In the genomic region with DNA sequence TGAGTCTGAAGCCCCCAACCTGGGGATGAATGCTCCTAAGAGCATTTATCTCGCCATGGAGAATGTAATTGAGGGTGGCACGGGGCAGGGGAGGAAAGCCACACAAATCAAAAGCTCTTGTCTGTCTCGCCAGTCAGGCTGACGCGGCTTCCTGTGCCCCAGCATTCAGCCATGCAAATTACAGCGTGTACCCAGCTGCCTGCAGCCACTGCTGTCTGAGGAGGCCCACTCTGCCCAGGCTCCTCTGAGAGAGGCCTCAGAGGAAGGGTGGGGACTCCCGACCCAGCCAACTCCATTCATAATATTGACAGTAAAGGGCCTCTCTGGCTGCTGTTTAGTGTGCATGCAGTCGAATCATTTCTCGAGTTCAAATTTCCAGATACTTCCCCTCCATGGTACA, we compare ENCODE assay signal across 8 cellular contexts. TPM values are rescaled to one million over a fixed set of nuclear protein-coding genes. Genes with fewer than 3 reads are reported as not detected.
DNase-seq lines count a peak whose midpoint lies in the region; ATAC-seq and TF ChIP-seq lines count a peak whose summit lies in the region.

No MANE protein-coding gene starts in this region.

- H3K27ac Mint-ChIP-seq in activated T-cell treated with anti-CD3 and anti-CD28 coated beads, Interleukin-2, amount 50 U/mL, for 24 hours: peak overlapping the region; percentile 93

- peak; percentile 62 for ATAC-seq in HG03135 (IDR thresholded peaks at IDR 0.05; ENCODE audit: unreplicated experiment)

- H3K4me3 Mint-ChIP-seq in activated T-cell treated with anti-CD3 and anti-CD28 coated beads, Interleukin-2, amount 50 U/mL, for 24 hours: peak overlapping the region; percentile 65

- no peaks in the 10 kb centered on the region for H3K27me3 Mint-ChIP-seq in activated T-cell treated with anti-CD3 and anti-CD28 coated beads, Interleukin-2, amount 50 U/mL, for 24 hours

- no peaks in the 10 kb centered on the region for H3K9me3 Mint-ChIP-seq in activated T-cell treated with anti-CD3 and anti-CD28 coated beads, Interleukin-2, amount 50 U/mL, for 24 hours

- peak overlapping the region; percentile 40 for H3K4me3 ChIP-seq in fibroblast of the aortic adventitia (ENCODE audit: low read depth, low read length)

- peak; percentile 15 for DNase-seq in SIG-M5 treated with dmso at 0.1 percent for 504 hours (lab: John Stamatoyannopoulos, UW; ENCODE audit: unreplicated experiment)
- DNase-seq in SIG-M5 (lab: John Stamatoyannopoulos, UW): no peak
- DNase-seq in NOMO-1 (lab: John Stamatoyannopoulos, UW; ENCODE audit: unreplicated experiment in 2 of 2): peak; percentile 83 to 86
- DNase-seq in activated T-cell treated with anti-CD3 and anti-CD28 coated beads, Interleukin-2, amount 50 U/mL, for 24 hours: peak; percentile 79
- DNase-seq in fibroblast of the aortic adventitia (ENCODE audit: low read depth): peak; percentile 69
- DNase-seq in pons (ENCODE audit: low spot score): peak; percentile 79
- no peak for DNase-seq in superior temporal gyrus (ENCODE audit: extremely low spot score)

- H3K36me3 Mint-ChIP-seq in activated T-cell treated with anti-CD3 and anti-CD28 coated beads, Interleukin-2, amount 50 U/mL, for 24 hours (ENCODE audit: low read depth): no peaks in the 10 kb centered on the region

- H3K4me1 Mint-ChIP-seq in activated T-cell treated with anti-CD3 and anti-CD28 coated beads, Interleukin-2, amount 50 U/mL, for 24 hours (ENCODE audit: low read depth): peaks cover 96% of the 10 kb centered on the region

- no peak for TF ChIP-seq CTCF in fibroblast of the aortic adventitia (IDR thresholded peaks at IDR 0.05; ENCODE audit: insufficient read depth, low read length)

RNA-seq across cellular contexts. Expression of a gene that starts 22.0 kb away (rescaled TPM):
- 10.5 and 27.2 TPM in 2 replicates for total RNA-seq in fibroblast of the aortic adventitia (ENCODE audit: low replicate concordance)

Comparison
In these comparisons a context has a peak if more than half of its experiments do, and no peak if none do; other contexts are left out.
1. DNase-seq: peak in SIG-M5 treated with dmso at 0.1 percent for 504 hours (single experiment), NOMO-1 (2 of 2), activated T-cell treated with anti-CD3 and anti-CD28 coated beads, Interleukin-2, amount 50 U/mL, for 24 hours (single experiment), fibroblast of the aortic adventitia (single experiment) and pons (single experiment); none in SIG-M5 (single experiment) and superior temporal gyrus (single experiment).